23 cellular contexts compared by ENCODE assay signal in genomic region chr4:53240573-53240972, GRCh38.
"Had no signal": no experiment of that assay in that cellular context is flagged by ENCODE, and none has a peak within 500 bp of the region (broad histone marks: within the 10 kb centered on the region; RNA-seq: fewer than 3 reads in every experiment).

No MANE protein-coding gene starts in this region.

- H3K36me3 ChIP-seq: ascending aorta had no signal

- H3K27ac ChIP-seq: ascending aorta, SK-N-MC, VCaP had no signal

- H3K27me3 ChIP-seq: ascending aorta had no signal

- ATAC-seq: activated naive CD4-positive, alpha-beta T cell treated with anti-CD3 and anti-CD28 coated beads, Interleukin-2, amount 50 U/mL, for 72 hours; activated naive CD8-positive, alpha-beta T cell treated with anti-CD3 and anti-CD28 coated beads, Interleukin-2, amount 50 U/mL, for 24 hours; activated T-cell treated with anti-CD3 and anti-CD28 coated beads, Interleukin-2, amount 50 U/mL, for 4 hours had no signal

- H3K4me1 ChIP-seq: ascending aorta had no signal

- H3K4me3 ChIP-seq: ascending aorta, SK-N-MC had no signal

- DNase-seq: activated CD4-positive, alpha-beta memory T cell treated with anti-CD3 and anti-CD28 coated beads for 36 hours; activated CD4-positive, alpha-beta T cell treated with anti-CD3 and anti-CD28 coated beads, Interleukin-2, amount 10 ng/mL, durations not matched to agents 7 days and 5 days; activated CD4-positive, CD25-positive, alpha-beta regulatory T cell; activated CD8-positive, alpha-beta memory T cell treated with anti-CD3 and anti-CD28 coated beads for 24 hours; activated effector memory CD4-positive, alpha-beta T cell treated with anti-CD3 and anti-CD28 coated beads, Interleukin-2, amount 50 U/mL, for 16 hours; activated naive CD4-positive, alpha-beta T cell treated with Interleukin-2 at 50 U/mL for 16 hours; activated naive CD8-positive, alpha-beta T cell treated with anti-CD3 and anti-CD28 coated beads, Interleukin-2, amount 50 U/mL, for 24 hours; activated T-cell treated with anti-CD3 and anti-CD28 coated beads, Interleukin-2, amount 50 U/mL, for 4 hours; amniotic stem cell; KG1; NCI-H1092; NCI-H1417; NCI-H1930; NCI-H2171 treated with DMSO at 0.1 percent for 48 hours; NCI-H226; NCI-H526; NCI-H774; SIG-M5; T-helper 1 cell had no signal
